ENCODE assay signal across 7 cellular contexts in the genomic region with DNA sequence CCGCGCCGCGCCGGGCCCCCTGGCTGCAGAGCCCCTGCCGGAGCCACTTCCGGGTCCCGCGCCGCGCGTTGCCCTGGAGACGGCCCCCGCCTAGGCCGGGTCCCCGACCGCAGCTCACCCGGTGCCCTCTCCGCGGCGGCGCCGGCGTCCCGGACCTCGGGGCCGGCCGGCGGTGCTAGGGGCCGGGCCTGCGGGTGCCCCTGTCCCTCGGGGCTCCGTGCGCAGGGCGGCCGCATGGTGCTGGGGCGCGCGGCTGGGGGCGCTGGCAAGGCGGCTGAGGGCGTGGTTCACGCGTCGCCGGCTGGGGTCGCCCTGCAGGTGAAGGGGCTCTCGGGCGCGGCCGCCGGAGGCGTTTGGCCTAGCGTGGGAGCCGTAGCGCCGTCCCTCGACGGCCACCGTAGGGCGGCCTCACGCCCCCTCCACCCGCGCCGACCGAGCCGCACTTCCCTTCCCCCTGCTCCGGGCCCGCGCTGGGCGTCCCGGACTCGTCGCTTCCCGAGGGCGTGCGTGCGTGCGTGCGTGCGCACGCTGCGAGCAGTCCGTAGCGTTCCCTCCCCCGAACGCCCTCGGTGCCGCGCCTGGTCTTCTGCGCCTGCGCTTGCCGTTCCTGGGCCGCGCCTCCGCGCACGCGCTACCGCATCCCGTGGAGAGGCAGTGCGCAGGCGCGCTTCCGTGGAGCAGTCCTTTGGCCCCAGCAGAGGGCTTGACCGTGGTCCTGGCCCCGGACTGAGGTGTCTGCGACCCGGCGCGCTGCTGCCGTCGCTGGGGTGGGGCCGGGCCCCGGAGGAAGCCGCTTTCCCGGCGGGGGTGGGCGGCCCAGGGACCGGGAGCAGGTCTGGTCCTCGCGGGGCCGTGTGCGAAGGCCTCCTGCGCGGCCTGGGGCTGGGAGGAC.
DNase-seq lines count a peak whose midpoint lies in the region; ATAC-seq lines count a peak whose summit lies in the region.

TSS of gene TMEM250 (minus strand) at position 509 of the 892 bp plus-strand sequence. CDS start 1,975 bp downstream, outside the sequence.

- DNase-seq in NCI-H2081 treated with DMSO at 0.1 percent for 48 hours (lab: John Stamatoyannopoulos, UW) (peak; percentile 83), T1000 (lab: John Stamatoyannopoulos, UW) (peak; percentile 88), astrocyte of the hippocampus (ENCODE audit: low read depth, low spot score) (peak; percentile 99), hippocampal formation (lab: John Stamatoyannopoulos, UW) (peak; percentile 85 to 90), retina (peak; percentile 97)

- ATAC-seq in GM18517 (IDR thresholded peaks at IDR 0.05; ENCODE audit: unreplicated experiment) (peak; percentile 68), HG03039 (IDR thresholded peaks at IDR 0.05; ENCODE audit: unreplicated experiment) (peak; percentile 66)

Comparison
In these comparisons a context has a peak if more than half of its experiments do, and no peak if none do; other contexts are left out.
1. Peak in every context shown above with its lines: DNase-seq and ATAC-seq.